Comparison of ENCODE assay signal across 15 cellular contexts in the genomic region with DNA sequence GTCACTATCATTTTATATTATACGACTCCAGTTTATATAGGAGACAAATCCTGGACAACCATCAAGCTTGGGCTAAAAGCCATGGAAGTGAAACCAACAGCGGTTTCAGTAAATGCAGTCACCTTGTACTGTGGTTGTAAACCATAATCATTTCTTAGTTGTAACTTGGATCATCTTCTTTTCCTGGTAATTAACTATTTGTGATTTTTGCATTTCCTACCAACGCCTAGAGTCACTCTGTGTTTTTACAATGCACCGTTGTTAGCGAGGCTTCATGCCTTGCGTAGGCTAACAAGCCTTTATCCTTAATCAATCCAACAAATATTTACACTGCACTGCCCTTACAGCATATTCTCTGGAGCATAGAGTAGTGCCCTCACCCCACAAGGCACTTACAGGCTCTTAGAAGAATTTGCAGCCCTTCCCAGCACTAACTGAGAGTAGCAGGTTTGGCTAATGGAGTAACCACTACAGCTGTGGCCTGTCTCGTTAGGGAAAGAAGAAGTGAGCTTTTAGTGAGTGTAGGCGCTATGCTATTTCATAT.
DNase-seq lines count a peak whose midpoint lies in the region; ATAC-seq and TF ChIP-seq lines count a peak whose summit lies in the region.
"Had no signal": no experiment of that assay in that cellular context is flagged by ENCODE, and none has a peak within 500 bp of the region (broad histone marks: within the 10 kb centered on the region; RNA-seq: fewer than 3 reads in every experiment).

No MANE protein-coding gene starts in this region.

- no peak overlapping the region for H3K27ac ChIP-seq in stomach smooth muscle (ENCODE audit: low read length)

- H3K36me3 ChIP-seq in stomach smooth muscle (ENCODE audit: control insufficient read depth in 2 of 2, insufficient read depth in 2 of 2, low read length in 2 of 2), result peaks cover 19 to 23% of the 10 kb centered on the region in 2 donors

- peak; percentile 21 for DNase-seq in NCI-H748 (lab: John Stamatoyannopoulos, UW; ENCODE audit: unreplicated experiment)
- DNase-seq in NCI-H748 treated with DMSO at 0.1 percent for 48 hours (lab: John Stamatoyannopoulos, UW), result no peak
- DNase-seq in NCI-H510A treated with DMSO at 0.1 percent for 48 hours (lab: John Stamatoyannopoulos, UW), result peak; percentile 78
- peak; percentile 49 for DNase-seq in left kidney (ENCODE audit: low read depth, low spot score)
- DNase-seq in stimulated activated CD4-positive, alpha-beta T cell treated with anti-CD3 and anti-CD28 coated beads, Interleukin-1b, Interleukin-23, amount 100 ng/mL, for 48 hours, result no peak
- DNase-seq: activated naive CD4-positive, alpha-beta T cell treated with Interleukin-2 at 50 U/mL for 16 hours; foreskin melanocyte; GDM1; Karpas-422; mesendoderm; Peyer's patch; stimulated activated CD4-positive, alpha-beta T cell treated with anti-CD3 and anti-CD28 coated beads, Interleukin-2, amount 100 ng/mL, for 24 hours had no signal

- peak overlapping the region; percentile 17 to 42 for H3K9ac ChIP-seq in stomach smooth muscle (ENCODE audit: low read length in 2 of 2)

- no peaks in the 10 kb centered on the region for H3K27me3 ChIP-seq in stomach smooth muscle (ENCODE audit: control insufficient read depth in 1 of 2, insufficient read depth in 2 of 2, low read length in 2 of 2)
- H3K27me3 ChIP-seq: Peyer's patch had no signal

- ATAC-seq in SK-N-SH treated with all-trans-retinoic acid at 6 μM for 48 hours (no peak), HG02973 (IDR thresholded peaks at IDR 0.05; ENCODE audit: unreplicated experiment) (no peak)

- no peaks in the 10 kb centered on the region for H3K9me3 ChIP-seq in stomach smooth muscle (ENCODE audit: control insufficient read depth in 2 of 2, low read length in 2 of 2)
- H3K9me3 ChIP-seq: Peyer's patch had no signal

- no peaks in the 10 kb centered on the region for H3K4me1 ChIP-seq in stomach smooth muscle (ENCODE audit: control insufficient read depth, insufficient read depth, low read length)

- peak overlapping the region in 1 of 2 donors; percentile 3 for H3K4me3 ChIP-seq in stomach smooth muscle (ENCODE audit: low read length in 2 of 2)

TF ChIP-seq in SK-N-SH treated with all-trans-retinoic acid at 6 μM for 48 hours, 23 proteins besides CTCF, POLR2A, EP300 and RAD21:
- TF ChIP-seq OSR1 (CRISPR knock-in tag; IDR thresholded peaks at IDR 0.05), result no peak
- TF ChIP-seq, protein P1, sequence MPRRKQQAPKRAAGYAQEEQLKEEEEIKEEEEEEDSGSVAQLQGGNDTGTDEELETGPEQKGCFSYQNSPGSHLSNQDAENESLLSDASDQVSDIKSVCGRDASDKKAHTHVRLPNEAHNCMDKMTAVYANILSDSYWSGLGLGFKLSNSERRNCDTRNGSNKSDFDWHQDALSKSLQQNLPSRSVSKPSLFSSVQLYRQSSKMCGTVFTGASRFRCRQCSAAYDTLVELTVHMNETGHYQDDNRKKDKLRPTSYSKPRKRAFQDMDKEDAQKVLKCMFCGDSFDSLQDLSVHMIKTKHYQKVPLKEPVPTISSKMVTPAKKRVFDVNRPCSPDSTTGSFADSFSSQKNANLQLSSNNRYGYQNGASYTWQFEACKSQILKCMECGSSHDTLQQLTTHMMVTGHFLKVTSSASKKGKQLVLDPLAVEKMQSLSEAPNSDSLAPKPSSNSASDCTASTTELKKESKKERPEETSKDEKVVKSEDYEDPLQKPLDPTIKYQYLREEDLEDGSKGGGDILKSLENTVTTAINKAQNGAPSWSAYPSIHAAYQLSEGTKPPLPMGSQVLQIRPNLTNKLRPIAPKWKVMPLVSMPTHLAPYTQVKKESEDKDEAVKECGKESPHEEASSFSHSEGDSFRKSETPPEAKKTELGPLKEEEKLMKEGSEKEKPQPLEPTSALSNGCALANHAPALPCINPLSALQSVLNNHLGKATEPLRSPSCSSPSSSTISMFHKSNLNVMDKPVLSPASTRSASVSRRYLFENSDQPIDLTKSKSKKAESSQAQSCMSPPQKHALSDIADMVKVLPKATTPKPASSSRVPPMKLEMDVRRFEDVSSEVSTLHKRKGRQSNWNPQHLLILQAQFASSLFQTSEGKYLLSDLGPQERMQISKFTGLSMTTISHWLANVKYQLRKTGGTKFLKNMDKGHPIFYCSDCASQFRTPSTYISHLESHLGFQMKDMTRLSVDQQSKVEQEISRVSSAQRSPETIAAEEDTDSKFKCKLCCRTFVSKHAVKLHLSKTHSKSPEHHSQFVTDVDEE (CRISPR knock-in tag; IDR thresholded peaks at IDR 0.05), result no peak
- no peak for TF ChIP-seq BACH2 (CRISPR knock-in tag; IDR thresholded peaks at IDR 0.05; ENCODE audit: borderline replicate concordance)
- TF ChIP-seq, protein P2, sequence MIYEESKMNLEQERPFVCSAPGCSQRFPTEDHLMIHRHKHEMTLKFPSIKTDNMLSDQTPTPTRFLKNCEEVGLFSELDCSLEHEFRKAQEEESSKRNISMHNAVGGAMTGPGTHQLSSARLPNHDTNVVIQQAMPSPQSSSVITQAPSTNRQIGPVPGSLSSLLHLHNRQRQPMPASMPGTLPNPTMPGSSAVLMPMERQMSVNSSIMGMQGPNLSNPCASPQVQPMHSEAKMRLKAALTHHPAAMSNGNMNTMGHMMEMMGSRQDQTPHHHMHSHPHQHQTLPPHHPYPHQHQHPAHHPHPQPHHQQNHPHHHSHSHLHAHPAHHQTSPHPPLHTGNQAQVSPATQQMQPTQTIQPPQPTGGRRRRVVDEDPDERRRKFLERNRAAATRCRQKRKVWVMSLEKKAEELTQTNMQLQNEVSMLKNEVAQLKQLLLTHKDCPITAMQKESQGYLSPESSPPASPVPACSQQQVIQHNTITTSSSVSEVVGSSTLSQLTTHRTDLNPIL (CRISPR knock-in tag; IDR thresholded peaks at IDR 0.05; ENCODE audit: low read depth), result no peak
- TF ChIP-seq, protein P3, sequence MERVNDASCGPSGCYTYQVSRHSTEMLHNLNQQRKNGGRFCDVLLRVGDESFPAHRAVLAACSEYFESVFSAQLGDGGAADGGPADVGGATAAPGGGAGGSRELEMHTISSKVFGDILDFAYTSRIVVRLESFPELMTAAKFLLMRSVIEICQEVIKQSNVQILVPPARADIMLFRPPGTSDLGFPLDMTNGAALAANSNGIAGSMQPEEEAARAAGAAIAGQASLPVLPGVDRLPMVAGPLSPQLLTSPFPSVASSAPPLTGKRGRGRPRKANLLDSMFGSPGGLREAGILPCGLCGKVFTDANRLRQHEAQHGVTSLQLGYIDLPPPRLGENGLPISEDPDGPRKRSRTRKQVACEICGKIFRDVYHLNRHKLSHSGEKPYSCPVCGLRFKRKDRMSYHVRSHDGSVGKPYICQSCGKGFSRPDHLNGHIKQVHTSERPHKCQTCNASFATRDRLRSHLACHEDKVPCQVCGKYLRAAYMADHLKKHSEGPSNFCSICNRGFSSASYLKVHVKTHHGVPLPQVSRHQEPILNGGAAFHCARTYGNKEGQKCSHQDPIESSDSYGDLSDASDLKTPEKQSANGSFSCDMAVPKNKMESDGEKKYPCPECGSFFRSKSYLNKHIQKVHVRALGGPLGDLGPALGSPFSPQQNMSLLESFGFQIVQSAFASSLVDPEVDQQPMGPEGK (CRISPR knock-in tag; IDR thresholded peaks at IDR 0.05; ENCODE audit: borderline replicate concordance), result no peak
- TF ChIP-seq ISL1 (CRISPR knock-in tag; IDR thresholded peaks at IDR 0.05), result no peak
- no peak for TF ChIP-seq ZFP30 (CRISPR knock-in tag; IDR thresholded peaks at IDR 0.05)
- TF ChIP-seq TOX (CRISPR knock-in tag; IDR thresholded peaks at IDR 0.05; ENCODE audit: borderline replicate concordance), result no peak
- no peak for TF ChIP-seq ZNF565 (CRISPR knock-in tag; conservative IDR thresholded peaks at IDR 0.05; ENCODE audit: low read depth)
- TF ChIP-seq, protein P4, sequence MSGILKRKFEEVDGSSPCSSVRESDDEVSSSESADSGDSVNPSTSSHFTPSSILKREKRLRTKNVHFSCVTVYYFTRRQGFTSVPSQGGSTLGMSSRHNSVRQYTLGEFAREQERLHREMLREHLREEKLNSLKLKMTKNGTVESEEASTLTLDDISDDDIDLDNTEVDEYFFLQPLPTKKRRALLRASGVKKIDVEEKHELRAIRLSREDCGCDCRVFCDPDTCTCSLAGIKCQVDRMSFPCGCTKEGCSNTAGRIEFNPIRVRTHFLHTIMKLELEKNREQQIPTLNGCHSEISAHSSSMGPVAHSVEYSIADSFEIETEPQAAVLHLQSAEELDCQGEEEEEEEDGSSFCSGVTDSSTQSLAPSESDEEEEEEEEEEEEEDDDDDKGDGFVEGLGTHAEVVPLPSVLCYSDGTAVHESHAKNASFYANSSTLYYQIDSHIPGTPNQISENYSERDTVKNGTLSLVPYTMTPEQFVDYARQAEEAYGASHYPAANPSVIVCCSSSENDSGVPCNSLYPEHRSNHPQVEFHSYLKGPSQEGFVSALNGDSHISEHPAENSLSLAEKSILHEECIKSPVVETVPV (CRISPR knock-in tag; IDR thresholded peaks at IDR 0.05), result no peak
- no peak for TF ChIP-seq ZFP3 (CRISPR knock-in tag; IDR thresholded peaks at IDR 0.05)
- no peak for TF ChIP-seq SNAI2 (CRISPR knock-in tag; IDR thresholded peaks at IDR 0.05)
- TF ChIP-seq, protein P5, sequence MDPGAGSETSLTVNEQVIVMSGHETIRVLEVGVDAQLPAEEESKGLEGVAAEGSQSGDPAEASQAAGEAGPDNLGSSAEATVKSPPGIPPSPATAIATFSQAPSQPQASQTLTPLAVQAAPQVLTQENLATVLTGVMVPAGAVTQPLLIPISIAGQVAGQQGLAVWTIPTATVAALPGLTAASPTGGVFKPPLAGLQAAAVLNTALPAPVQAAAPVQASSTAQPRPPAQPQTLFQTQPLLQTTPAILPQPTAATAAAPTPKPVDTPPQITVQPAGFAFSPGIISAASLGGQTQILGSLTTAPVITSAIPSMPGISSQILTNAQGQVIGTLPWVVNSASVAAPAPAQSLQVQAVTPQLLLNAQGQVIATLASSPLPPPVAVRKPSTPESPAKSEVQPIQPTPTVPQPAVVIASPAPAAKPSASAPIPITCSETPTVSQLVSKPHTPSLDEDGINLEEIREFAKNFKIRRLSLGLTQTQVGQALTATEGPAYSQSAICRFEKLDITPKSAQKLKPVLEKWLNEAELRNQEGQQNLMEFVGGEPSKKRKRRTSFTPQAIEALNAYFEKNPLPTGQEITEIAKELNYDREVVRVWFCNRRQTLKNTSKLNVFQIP (CRISPR knock-in tag; IDR thresholded peaks at IDR 0.05; ENCODE audit: borderline replicate concordance, low read depth), result no peak
- TF ChIP-seq GLIS3 (CRISPR knock-in tag; IDR thresholded peaks at IDR 0.05), result no peak
- no peak for TF ChIP-seq PPARA (CRISPR knock-in tag; IDR thresholded peaks at IDR 0.05; ENCODE audit: borderline replicate concordance)
- TF ChIP-seq ZNF70 (CRISPR knock-in tag; IDR thresholded peaks at IDR 0.05), result no peak
- TF ChIP-seq ZC3H10 (CRISPR knock-in tag; IDR thresholded peaks at IDR 0.05), result no peak
- no peak for TF ChIP-seq ZNF8 (CRISPR knock-in tag; IDR thresholded peaks at IDR 0.05)

Comparison
In these comparisons a context has a peak if more than half of its experiments do, and no peak if none do; other contexts are left out.
1. DNase-seq: peak in NCI-H748 (single experiment), NCI-H510A treated with DMSO at 0.1 percent for 48 hours (single experiment) and left kidney (single experiment); none in NCI-H748 treated with DMSO at 0.1 percent for 48 hours (single experiment) and stimulated activated CD4-positive, alpha-beta T cell treated with anti-CD3 and anti-CD28 coated beads, Interleukin-1b, Interleukin-23, amount 100 ng/mL, for 48 hours (single experiment).